In genomic region chr1:1069061-1069710, GRCh38 we compare ENCODE assay signal across 2 cellular contexts.
A peak's percentile ranks its signal among the peaks of the same experiment; 100 is the strongest.
TF ChIP-seq lines count a peak whose summit lies in the region.

No MANE protein-coding gene starts in this region.

TF ChIP-seq in HEK293, 187 proteins besides CTCF, POLR2A, EP300 and RAD21 (continued from another document and continues in another):
- TF ChIP-seq KLF9 (tag by site-specific recombination; IDR thresholded peaks at IDR 0.05; ENCODE audit: low read depth), result peak; percentile 99
- TF ChIP-seq ZNF610 (tag by site-specific recombination; IDR thresholded peaks at IDR 0.05; ENCODE audit: borderline replicate concordance), result no peak
- TF ChIP-seq ZNF24 (tag by site-specific recombination; IDR thresholded peaks at IDR 0.05), result no peak
- TF ChIP-seq ZBTB7A (tag by site-specific recombination; IDR thresholded peaks at IDR 0.05; ENCODE audit: low read depth), result no peak
- peak; percentile 87 for TF ChIP-seq SP3 (tag by site-specific recombination; IDR thresholded peaks at IDR 0.05)
- 0 out of 2 replicates have a peak, but pooled peaks have one; percentile 41 for TF ChIP-seq GLIS2 (tag by site-specific recombination; IDR thresholded peaks at IDR 0.05)
- TF ChIP-seq ZNF292 (tag by site-specific recombination; IDR thresholded peaks at IDR 0.05; ENCODE audit: borderline replicate concordance, low read depth), result no peak
- peak; percentile 77 for TF ChIP-seq ZFHX2 (tag by site-specific recombination; conservative IDR thresholded peaks at IDR 0.05)
- TF ChIP-seq ZXDB (tag by site-specific recombination; IDR thresholded peaks at IDR 0.05), result 0 out of 2 replicates have a peak, but pooled peaks have one; percentile 38
- TF ChIP-seq ZBTB8A (tag by site-specific recombination; IDR thresholded peaks at IDR 0.05), result 0 out of 2 replicates have a peak, but pooled peaks have one; percentile 15
- TF ChIP-seq ZSCAN23 (tag by site-specific recombination; IDR thresholded peaks at IDR 0.05), result no peak
- no peak for TF ChIP-seq ZBTB48 (tag by site-specific recombination; IDR thresholded peaks at IDR 0.05)
- no peak for TF ChIP-seq ZNF571 (tag by site-specific recombination; IDR thresholded peaks at IDR 0.05)
- 0 out of 2 replicates have a peak, but pooled peaks have one; percentile 15 for TF ChIP-seq ZNF366 (tag by site-specific recombination; conservative IDR thresholded peaks at IDR 0.05)
- no peak for TF ChIP-seq ZNF585B (tag by site-specific recombination; IDR thresholded peaks at IDR 0.05)
- no peak for TF ChIP-seq ZNF701 (tag by site-specific recombination; IDR thresholded peaks at IDR 0.05)
- TF ChIP-seq, protein P1, sequence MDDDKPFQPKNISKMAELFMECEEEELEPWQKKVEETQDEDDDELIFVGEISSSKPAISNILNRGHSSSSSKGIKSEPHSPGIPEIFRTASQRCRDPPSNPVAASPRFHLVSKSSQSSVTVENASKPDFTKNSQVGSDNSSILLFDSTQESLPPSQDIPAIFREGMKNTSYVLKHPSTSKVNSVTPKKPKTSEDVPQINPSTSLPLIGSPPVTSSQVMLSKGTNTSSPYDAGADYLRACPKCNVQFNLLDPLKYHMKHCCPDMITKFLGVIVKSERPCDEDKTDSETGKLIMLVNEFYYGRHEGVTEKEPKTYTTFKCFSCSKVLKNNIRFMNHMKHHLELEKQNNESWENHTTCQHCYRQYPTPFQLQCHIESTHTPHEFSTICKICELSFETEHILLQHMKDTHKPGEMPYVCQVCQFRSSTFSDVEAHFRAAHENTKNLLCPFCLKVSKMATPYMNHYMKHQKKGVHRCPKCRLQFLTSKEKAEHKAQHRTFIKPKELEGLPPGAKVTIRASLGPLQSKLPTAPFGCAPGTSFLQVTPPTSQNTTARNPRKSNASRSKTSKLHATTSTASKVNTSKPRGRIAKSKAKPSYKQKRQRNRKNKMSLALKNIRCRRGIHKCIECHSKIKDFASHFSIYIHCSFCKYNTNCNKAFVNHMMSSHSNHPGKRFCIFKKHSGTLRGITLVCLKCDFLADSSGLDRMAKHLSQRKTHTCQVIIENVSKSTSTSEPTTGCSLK (tag by site-specific recombination; IDR thresholded peaks at IDR 0.05), result no peak
- TF ChIP-seq ZNF791 (tag by site-specific recombination; IDR thresholded peaks at IDR 0.05), result no peak
- no peak for TF ChIP-seq ZNF112 (tag by site-specific recombination; IDR thresholded peaks at IDR 0.05)
- no peak for TF ChIP-seq ZNF624 (tag by site-specific recombination; IDR thresholded peaks at IDR 0.05)
- TF ChIP-seq, protein P2, sequence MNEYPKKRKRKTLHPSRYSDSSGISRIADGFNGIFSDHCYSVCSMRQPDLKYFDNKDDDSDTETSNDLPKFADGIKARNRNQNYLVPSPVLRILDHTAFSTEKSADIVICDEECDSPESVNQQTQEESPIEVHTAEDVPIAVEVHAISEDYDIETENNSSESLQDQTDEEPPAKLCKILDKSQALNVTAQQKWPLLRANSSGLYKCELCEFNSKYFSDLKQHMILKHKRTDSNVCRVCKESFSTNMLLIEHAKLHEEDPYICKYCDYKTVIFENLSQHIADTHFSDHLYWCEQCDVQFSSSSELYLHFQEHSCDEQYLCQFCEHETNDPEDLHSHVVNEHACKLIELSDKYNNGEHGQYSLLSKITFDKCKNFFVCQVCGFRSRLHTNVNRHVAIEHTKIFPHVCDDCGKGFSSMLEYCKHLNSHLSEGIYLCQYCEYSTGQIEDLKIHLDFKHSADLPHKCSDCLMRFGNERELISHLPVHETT (tag by site-specific recombination; IDR thresholded peaks at IDR 0.05), result no peak
- TF ChIP-seq ZNF423 (tag by site-specific recombination; IDR thresholded peaks at IDR 0.05), result no peak
- TF ChIP-seq ZSCAN18 (tag by site-specific recombination; IDR thresholded peaks at IDR 0.05), result no peak
- no peak for TF ChIP-seq ZNF214 (tag by site-specific recombination; IDR thresholded peaks at IDR 0.05; ENCODE audit: borderline replicate concordance)
- no peak for TF ChIP-seq ZNF404 (tag by site-specific recombination; IDR thresholded peaks at IDR 0.05)

TF ChIP-seq in HepG2, 621 proteins besides CTCF, POLR2A, EP300 and RAD21 (continued from another document and continues in another):
- TF ChIP-seq SP1 (IDR thresholded peaks at IDR 0.05), result no peak
- TF ChIP-seq SP1 (CRISPR knock-in tag; IDR thresholded peaks at IDR 0.05), result peak; percentile 90
- TF ChIP-seq ZHX1 (CRISPR knock-in tag; IDR thresholded peaks at IDR 0.05; ENCODE audit: low read depth), result no peak
- peak; percentile 72; the same call in 1 of the 2 replicates for TF ChIP-seq NAIF1 (CRISPR knock-in tag; IDR thresholded peaks at IDR 0.05; ENCODE audit: borderline replicate concordance)
- peak; percentile 26; the same call in 1 of the 2 replicates for TF ChIP-seq PHF8 (CRISPR knock-in tag; IDR thresholded peaks at IDR 0.05)
- no peak for TF ChIP-seq ZNF362 (CRISPR knock-in tag; IDR thresholded peaks at IDR 0.05; ENCODE audit: borderline replicate concordance)
- peak; percentile 44 for TF ChIP-seq ZNF687 (CRISPR knock-in tag; IDR thresholded peaks at IDR 0.05)
- peak; percentile 53; the same call in 1 of the 2 replicates for TF ChIP-seq BCL3 (CRISPR knock-in tag; IDR thresholded peaks at IDR 0.05)
- TF ChIP-seq ZNF337 (CRISPR knock-in tag; IDR thresholded peaks at IDR 0.05; ENCODE audit: borderline replicate concordance, low read depth), result no peak
- TF ChIP-seq CCDC6 (CRISPR knock-in tag; IDR thresholded peaks at IDR 0.05), result no peak
- TF ChIP-seq ZNF616 (CRISPR knock-in tag; IDR thresholded peaks at IDR 0.05; ENCODE audit: low read depth), result no peak
- TF ChIP-seq ZNF569 (CRISPR knock-in tag; IDR thresholded peaks at IDR 0.05; ENCODE audit: borderline replicate concordance), result no peak
- TF ChIP-seq TFE3 (CRISPR knock-in tag; IDR thresholded peaks at IDR 0.05), result no peak
- no peak for TF ChIP-seq ZBTB21 (CRISPR knock-in tag; IDR thresholded peaks at IDR 0.05)
- no peak for TF ChIP-seq MTA3 (CRISPR knock-in tag; IDR thresholded peaks at IDR 0.05)
- no peak for TF ChIP-seq GLI4 (CRISPR knock-in tag; IDR thresholded peaks at IDR 0.05; ENCODE audit: borderline replicate concordance)
- no peak for TF ChIP-seq CEBPB (IDR thresholded peaks at IDR 0.05; ENCODE audit: borderline replicate concordance, low read depth, low read length)
- TF ChIP-seq MAX (IDR thresholded peaks at IDR 0.05), result 0 out of 2 replicates have a peak, but pooled peaks have one; percentile 33
- peak; percentile 53; the same call in 1 of the 2 replicates for TF ChIP-seq RBFOX2 (IDR thresholded peaks at IDR 0.05; ENCODE audit: low read depth, low read length)
- TF ChIP-seq ZFP91 (CRISPR knock-in tag; IDR thresholded peaks at IDR 0.05; ENCODE audit: borderline replicate concordance), result peak; percentile 55; the same call in 1 of the 2 replicates
- TF ChIP-seq ARHGAP35 (CRISPR knock-in tag; IDR thresholded peaks at IDR 0.05; ENCODE audit: borderline replicate concordance), result 0 out of 2 replicates have a peak, but pooled peaks have one; percentile 60
- TF ChIP-seq PLRG1 (conservative IDR thresholded peaks at IDR 0.05), result no peak
- TF ChIP-seq CHD4 (IDR thresholded peaks at IDR 0.05; ENCODE audit: borderline replicate concordance, low read length), result no peak
- TF ChIP-seq SUZ12 (IDR thresholded peaks at IDR 0.05; ENCODE audit: low read depth, low read length), result no peak
- 0 out of 2 replicates have a peak, but pooled peaks have one; percentile 24 for TF ChIP-seq SIN3A (IDR thresholded peaks at IDR 0.05; ENCODE audit: borderline replicate concordance, low read depth, low read length)
- 0 out of 2 replicates have a peak, but pooled peaks have one; percentile 40 for TF ChIP-seq ZNF761 (CRISPR knock-in tag; conservative IDR thresholded peaks at IDR 0.05)
